14 cellular contexts compared by ENCODE assay signal in the genomic region with DNA sequence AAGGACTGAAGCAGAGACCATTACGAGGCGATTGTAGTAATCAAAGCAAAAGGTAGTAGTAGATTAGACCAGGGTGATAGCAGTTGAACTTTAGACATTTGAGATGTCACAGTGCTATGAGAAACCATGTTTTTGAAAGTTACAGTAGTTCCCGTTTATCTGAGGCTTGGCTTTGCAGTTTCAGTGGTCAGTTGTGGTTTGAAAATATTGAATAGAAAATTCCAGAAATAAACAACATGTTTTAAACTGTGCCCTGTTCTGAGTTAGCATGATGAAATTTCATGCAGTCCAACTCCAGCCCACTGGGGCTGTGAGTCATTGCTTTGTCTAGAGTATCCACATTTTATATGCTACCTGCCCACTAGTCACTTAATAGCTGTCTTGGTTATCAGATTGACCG. TPM values are rescaled to one million over a fixed set of nuclear protein-coding genes. Genes with fewer than 3 reads are reported as not detected.
DNase-seq lines count a peak whose midpoint lies in the region; ATAC-seq and TF ChIP-seq lines count a peak whose summit lies in the region.
"Had no signal": no experiment of that assay in that cellular context is flagged by ENCODE, and none has a peak within 500 bp of the region (broad histone marks: within the 10 kb centered on the region; RNA-seq: fewer than 3 reads in every experiment).

No MANE protein-coding gene starts in this region.

- H3K4me1 Mint-ChIP-seq in activated naive CD4-positive, alpha-beta T cell treated with anti-CD3 and anti-CD28 coated beads, Interleukin-2, amount 50 U/mL, for 24 hours = peaks cover 32% of the 10 kb centered on the region
- H3K4me1 Mint-ChIP-seq in stimulated activated naive B cell treated with anti-CD40 and anti-IgM and Interleukin-4, amounts not matched to agents 10 μg/mL and 1 μg/mL and 100 μg/mL, for 72 hours = peaks cover 6 to 13% of the 10 kb centered on the region in 2 donors
- peaks cover 12% of the 10 kb centered on the region for H3K4me1 Mint-ChIP-seq in activated CD4-positive, alpha-beta T cell treated with anti-CD3 and anti-CD28 coated beads, Interleukin-2, amount 10 ng/mL, durations not matched to agents 7 days and 5 days

- no peak overlapping the region for H3K27ac ChIP-seq in RWPE1
- H3K27ac ChIP-seq: C4-2B, heart left ventricle had no signal

- no peak for TF ChIP-seq CTCF in RWPE1 (conservative IDR thresholded peaks at IDR 0.05; ENCODE audit: low read depth)
- TF ChIP-seq CTCF in fibroblast of pulmonary artery (IDR thresholded peaks at IDR 0.05; ENCODE audit: low read length, missing control alignments) = no peak

- CTCF ChIA-PET in RWPE1 (lab: Yijun Ruan, JAX) = no interaction called here
- CTCF ChIA-PET in activated CD4-positive, alpha-beta T cell treated with anti-CD3 and anti-CD28 coated beads, Interleukin-2, amount 10 ng/mL, durations not matched to agents 7 days and 5 days (lab: Charles Lee) = no interaction called here

- H3K36me3 Mint-ChIP-seq in activated naive CD4-positive, alpha-beta T cell treated with anti-CD3 and anti-CD28 coated beads, Interleukin-2, amount 50 U/mL, for 24 hours = peaks cover 36% of the 10 kb centered on the region
- peaks cover 47 to 56% of the 10 kb centered on the region in 2 donors for H3K36me3 Mint-ChIP-seq in stimulated activated naive B cell treated with anti-CD40 and anti-IgM and Interleukin-4, amounts not matched to agents 10 μg/mL and 1 μg/mL and 100 μg/mL, for 72 hours
- peaks cover 53% of the 10 kb centered on the region for H3K36me3 Mint-ChIP-seq in activated CD4-positive, alpha-beta T cell treated with anti-CD3 and anti-CD28 coated beads, Interleukin-2, amount 10 ng/mL, durations not matched to agents 7 days and 5 days (ENCODE audit: low read depth)

- H3K27ac Mint-ChIP-seq in activated naive CD4-positive, alpha-beta T cell treated with anti-CD3 and anti-CD28 coated beads, Interleukin-2, amount 50 U/mL, for 24 hours = peak overlapping the region; percentile 41
- H3K27ac Mint-ChIP-seq in stimulated activated naive B cell treated with anti-CD40 and anti-IgM and Interleukin-4, amounts not matched to agents 10 μg/mL and 1 μg/mL and 100 μg/mL, for 72 hours = no peak overlapping the region
- H3K27ac Mint-ChIP-seq in activated CD4-positive, alpha-beta T cell treated with anti-CD3 and anti-CD28 coated beads, Interleukin-2, amount 10 ng/mL, durations not matched to agents 7 days and 5 days = no peak overlapping the region
- H3K27ac Mint-ChIP-seq: activated T-helper 1 cell treated with anti-CD3 and anti-CD28 coated beads, Interleukin-12 subunit alpha, Interleukin-12 subunit beta, Interleukin-2, Interleukin-4 antibody, amounts not matched to agents 30 ng/mL and 10 ng/mL and 1 ng/mL, durations not matched to agents 14 hours and 24 hours and 36 hours had no signal

- no peak for DNase-seq in activated naive CD4-positive, alpha-beta T cell treated with anti-CD3 and anti-CD28 coated beads, Interleukin-2, amount 50 U/mL, for 16 hours
- DNase-seq in RWPE1 (ENCODE audit: low spot score) (peak; percentile 17), fibroblast of pulmonary artery (ENCODE audit: low read depth) (peak; percentile 79)
- DNase-seq in stimulated activated naive B cell treated with anti-CD40 and anti-IgM and Interleukin-4, amounts not matched to agents 10 μg/mL and 1 μg/mL and 100 μg/mL, for 72 hours = no peak
- no peak for DNase-seq in activated effector memory CD4-positive, alpha-beta T cell treated with anti-CD3 and anti-CD28 coated beads, Interleukin-2, amount 50 U/mL, for 16 hours
- no peak for DNase-seq in activated CD4-positive, alpha-beta T cell treated with anti-CD3 and anti-CD28 coated beads, Interleukin-2, amount 10 ng/mL, durations not matched to agents 7 days and 5 days
- DNase-seq: heart left ventricle, NCI-H1436, occipital lobe, SW 1271 had no signal

- H3K4me3 Mint-ChIP-seq in activated naive CD4-positive, alpha-beta T cell treated with anti-CD3 and anti-CD28 coated beads, Interleukin-2, amount 50 U/mL, for 24 hours = no peak overlapping the region
- no peak overlapping the region for H3K4me3 Mint-ChIP-seq in stimulated activated naive B cell treated with anti-CD40 and anti-IgM and Interleukin-4, amounts not matched to agents 10 μg/mL and 1 μg/mL and 100 μg/mL, for 72 hours
- no peak overlapping the region for H3K4me3 Mint-ChIP-seq in activated CD4-positive, alpha-beta T cell treated with anti-CD3 and anti-CD28 coated beads, Interleukin-2, amount 10 ng/mL, durations not matched to agents 7 days and 5 days
- H3K4me3 Mint-ChIP-seq: activated T-helper 1 cell treated with anti-CD3 and anti-CD28 coated beads, Interleukin-12 subunit alpha, Interleukin-12 subunit beta, Interleukin-2, Interleukin-4 antibody, amounts not matched to agents 30 ng/mL and 10 ng/mL and 1 ng/mL, durations not matched to agents 14 hours and 24 hours and 36 hours had no signal

- POLR2A ChIA-PET in RWPE1 (lab: Yijun Ruan, JAX; ENCODE audit: low non-redundant PET) = no interaction called here
- POLR2A ChIA-PET in activated CD4-positive, alpha-beta T cell treated with anti-CD3 and anti-CD28 coated beads, Interleukin-2, amount 10 ng/mL, durations not matched to agents 7 days and 5 days (lab: Charles Lee) = no interaction called here

- H3K4me3 ChIP-seq in fibroblast of pulmonary artery (replicated peaks; ENCODE audit: low read depth, low read length) = no peak overlapping the region
- H3K4me3 ChIP-seq: heart left ventricle had no signal

- ATAC-seq in stimulated activated naive B cell treated with anti-CD40 and anti-IgM and Interleukin-4, amounts not matched to agents 10 μg/mL and 1 μg/mL and 100 μg/mL, for 72 hours (replicated peaks) = peak; percentile 19 to 33
- no peak for ATAC-seq in GM18520 (IDR thresholded peaks at IDR 0.05; ENCODE audit: unreplicated experiment)

- no peaks in the 10 kb centered on the region for H3K9me3 Mint-ChIP-seq in activated naive CD4-positive, alpha-beta T cell treated with anti-CD3 and anti-CD28 coated beads, Interleukin-2, amount 50 U/mL, for 24 hours
- H3K9me3 Mint-ChIP-seq in stimulated activated naive B cell treated with anti-CD40 and anti-IgM and Interleukin-4, amounts not matched to agents 10 μg/mL and 1 μg/mL and 100 μg/mL, for 72 hours = no peaks in the 10 kb centered on the region
- no peaks in the 10 kb centered on the region for H3K9me3 Mint-ChIP-seq in activated CD4-positive, alpha-beta T cell treated with anti-CD3 and anti-CD28 coated beads, Interleukin-2, amount 10 ng/mL, durations not matched to agents 7 days and 5 days
- H3K9me3 Mint-ChIP-seq: activated T-helper 1 cell treated with anti-CD3 and anti-CD28 coated beads, Interleukin-12 subunit alpha, Interleukin-12 subunit beta, Interleukin-2, Interleukin-4 antibody, amounts not matched to agents 30 ng/mL and 10 ng/mL and 1 ng/mL, durations not matched to agents 14 hours and 24 hours and 36 hours had no signal

- H3K27me3 Mint-ChIP-seq in activated naive CD4-positive, alpha-beta T cell treated with anti-CD3 and anti-CD28 coated beads, Interleukin-2, amount 50 U/mL, for 24 hours = no peaks in the 10 kb centered on the region
- no peaks in the 10 kb centered on the region for H3K27me3 Mint-ChIP-seq in stimulated activated naive B cell treated with anti-CD40 and anti-IgM and Interleukin-4, amounts not matched to agents 10 μg/mL and 1 μg/mL and 100 μg/mL, for 72 hours
- no peaks in the 10 kb centered on the region for H3K27me3 Mint-ChIP-seq in activated CD4-positive, alpha-beta T cell treated with anti-CD3 and anti-CD28 coated beads, Interleukin-2, amount 10 ng/mL, durations not matched to agents 7 days and 5 days

RNA-seq across cellular contexts. Expression of a gene that starts 47.5 kb away (rescaled TPM):
- 100 to 1,000 TPM in 1 of 2 experiments, 10 to 100 TPM in 1; 87.6 to 101 TPM for total RNA-seq in activated CD4-positive, alpha-beta T cell treated with anti-CD3 and anti-CD28 coated beads, Interleukin-2, amount 10 ng/mL, durations not matched to agents 7 days and 5 days

Comparison
In these comparisons a context has a peak if more than half of its experiments do, and no peak if none do; other contexts are left out.
1. DNase-seq: peak in RWPE1 (single experiment) and fibroblast of pulmonary artery (single experiment); none in activated naive CD4-positive, alpha-beta T cell treated with anti-CD3 and anti-CD28 coated beads, Interleukin-2, amount 50 U/mL, for 16 hours (single experiment), stimulated activated naive B cell treated with anti-CD40 and anti-IgM and Interleukin-4, amounts not matched to agents 10 μg/mL and 1 μg/mL and 100 μg/mL, for 72 hours (single experiment), activated effector memory CD4-positive, alpha-beta T cell treated with anti-CD3 and anti-CD28 coated beads, Interleukin-2, amount 50 U/mL, for 16 hours (single experiment) and activated CD4-positive, alpha-beta T cell treated with anti-CD3 and anti-CD28 coated beads, Interleukin-2, amount 10 ng/mL, durations not matched to agents 7 days and 5 days (single experiment).